Comparison of ENCODE assay signal across 27 cellular contexts in genomic region chr9:35220659-35221338, GRCh38.
"Had no signal": no experiment of that assay in that cellular context is flagged by ENCODE, and none has a peak within 500 bp of the region (broad histone marks: within the 10 kb centered on the region; RNA-seq: fewer than 3 reads in every experiment).

No MANE protein-coding gene starts in this region.

- H3K4me3 Mint-ChIP-seq: dendritic cell treated with granulocyte-macrophage colony-stimulating factor and Interleukin-4, amounts not matched to agents 40 ng/mL and 50 ng/mL, for 4 days; effector memory CD8-positive, alpha-beta T cell; endodermal cell; immature natural killer cell; mesothelial cell of epicardium; naive B cell had no signal

- H3K4me1 ChIP-seq: colonic mucosa, esophagus squamous epithelium, gastrocnemius medialis, left lung, lower lobe of right lung had no signal

- H3K4me3 ChIP-seq: colonic mucosa, esophagus squamous epithelium, gastrocnemius medialis, hepatocyte, left lung, lower lobe of right lung, mucosa of descending colon had no signal

- H3K27ac ChIP-seq: colonic mucosa, epithelial cell of prostate, esophagus squamous epithelium, gastrocnemius medialis, hepatocyte, left lung, lower lobe of right lung had no signal

- H3K9me3 Mint-ChIP-seq: effector memory CD8-positive, alpha-beta T cell had no signal

- H3K27me3 ChIP-seq: colonic mucosa, esophagus squamous epithelium, gastrocnemius medialis, hepatocyte, left lung had no signal

- H3K4me1 Mint-ChIP-seq: endodermal cell, immature natural killer cell, mesothelial cell of epicardium, naive B cell had no signal

- ATAC-seq: effector memory CD8-positive, alpha-beta T cell; esophagus mucosa; gastrocnemius medialis; left lung; lower lobe of right lung; mucosa of descending colon had no signal

- H3K27me3 Mint-ChIP-seq: dendritic cell treated with granulocyte-macrophage colony-stimulating factor and Interleukin-4, amounts not matched to agents 40 ng/mL and 50 ng/mL, for 4 days had no signal

- H3K27ac Mint-ChIP-seq: dendritic cell treated with granulocyte-macrophage colony-stimulating factor and Interleukin-4, amounts not matched to agents 40 ng/mL and 50 ng/mL, for 4 days; effector memory CD8-positive, alpha-beta T cell; endodermal cell; immature natural killer cell; mesothelial cell of epicardium; naive B cell had no signal

- H3K36me3 ChIP-seq: colonic mucosa, esophagus squamous epithelium, gastrocnemius medialis, left lung, lower lobe of right lung had no signal

- DNase-seq: colonic mucosa; cortex of kidney; effector CD8-positive, alpha-beta T cell; effector memory CD8-positive, alpha-beta T cell; endodermal cell; erythroblast; esophagus squamous epithelium; foreskin fibroblast; foreskin melanocyte; gastrocnemius medialis; glutamatergic neuron; head of caudate nucleus; hypothalamus; immature natural killer cell; islet precursor cell; kidney; kidney glomerular epithelial cell; left lung; lower lobe of right lung; mesenchymal stem cell; mucosa of descending colon; naive B cell had no signal

- H3K36me3 Mint-ChIP-seq: immature natural killer cell, naive B cell had no signal

- H3K9me3 ChIP-seq: colonic mucosa had no signal
